ENCODE assay signal across 1 cellular context in genomic region chr12:86143162-86143561, GRCh38.
TF ChIP-seq lines count a peak whose summit lies in the region.

No MANE protein-coding gene starts in this region.

TF ChIP-seq in GM23338, 12 proteins besides CTCF, POLR2A, EP300 and RAD21 (continued from another document):
- TF ChIP-seq, protein P1, sequence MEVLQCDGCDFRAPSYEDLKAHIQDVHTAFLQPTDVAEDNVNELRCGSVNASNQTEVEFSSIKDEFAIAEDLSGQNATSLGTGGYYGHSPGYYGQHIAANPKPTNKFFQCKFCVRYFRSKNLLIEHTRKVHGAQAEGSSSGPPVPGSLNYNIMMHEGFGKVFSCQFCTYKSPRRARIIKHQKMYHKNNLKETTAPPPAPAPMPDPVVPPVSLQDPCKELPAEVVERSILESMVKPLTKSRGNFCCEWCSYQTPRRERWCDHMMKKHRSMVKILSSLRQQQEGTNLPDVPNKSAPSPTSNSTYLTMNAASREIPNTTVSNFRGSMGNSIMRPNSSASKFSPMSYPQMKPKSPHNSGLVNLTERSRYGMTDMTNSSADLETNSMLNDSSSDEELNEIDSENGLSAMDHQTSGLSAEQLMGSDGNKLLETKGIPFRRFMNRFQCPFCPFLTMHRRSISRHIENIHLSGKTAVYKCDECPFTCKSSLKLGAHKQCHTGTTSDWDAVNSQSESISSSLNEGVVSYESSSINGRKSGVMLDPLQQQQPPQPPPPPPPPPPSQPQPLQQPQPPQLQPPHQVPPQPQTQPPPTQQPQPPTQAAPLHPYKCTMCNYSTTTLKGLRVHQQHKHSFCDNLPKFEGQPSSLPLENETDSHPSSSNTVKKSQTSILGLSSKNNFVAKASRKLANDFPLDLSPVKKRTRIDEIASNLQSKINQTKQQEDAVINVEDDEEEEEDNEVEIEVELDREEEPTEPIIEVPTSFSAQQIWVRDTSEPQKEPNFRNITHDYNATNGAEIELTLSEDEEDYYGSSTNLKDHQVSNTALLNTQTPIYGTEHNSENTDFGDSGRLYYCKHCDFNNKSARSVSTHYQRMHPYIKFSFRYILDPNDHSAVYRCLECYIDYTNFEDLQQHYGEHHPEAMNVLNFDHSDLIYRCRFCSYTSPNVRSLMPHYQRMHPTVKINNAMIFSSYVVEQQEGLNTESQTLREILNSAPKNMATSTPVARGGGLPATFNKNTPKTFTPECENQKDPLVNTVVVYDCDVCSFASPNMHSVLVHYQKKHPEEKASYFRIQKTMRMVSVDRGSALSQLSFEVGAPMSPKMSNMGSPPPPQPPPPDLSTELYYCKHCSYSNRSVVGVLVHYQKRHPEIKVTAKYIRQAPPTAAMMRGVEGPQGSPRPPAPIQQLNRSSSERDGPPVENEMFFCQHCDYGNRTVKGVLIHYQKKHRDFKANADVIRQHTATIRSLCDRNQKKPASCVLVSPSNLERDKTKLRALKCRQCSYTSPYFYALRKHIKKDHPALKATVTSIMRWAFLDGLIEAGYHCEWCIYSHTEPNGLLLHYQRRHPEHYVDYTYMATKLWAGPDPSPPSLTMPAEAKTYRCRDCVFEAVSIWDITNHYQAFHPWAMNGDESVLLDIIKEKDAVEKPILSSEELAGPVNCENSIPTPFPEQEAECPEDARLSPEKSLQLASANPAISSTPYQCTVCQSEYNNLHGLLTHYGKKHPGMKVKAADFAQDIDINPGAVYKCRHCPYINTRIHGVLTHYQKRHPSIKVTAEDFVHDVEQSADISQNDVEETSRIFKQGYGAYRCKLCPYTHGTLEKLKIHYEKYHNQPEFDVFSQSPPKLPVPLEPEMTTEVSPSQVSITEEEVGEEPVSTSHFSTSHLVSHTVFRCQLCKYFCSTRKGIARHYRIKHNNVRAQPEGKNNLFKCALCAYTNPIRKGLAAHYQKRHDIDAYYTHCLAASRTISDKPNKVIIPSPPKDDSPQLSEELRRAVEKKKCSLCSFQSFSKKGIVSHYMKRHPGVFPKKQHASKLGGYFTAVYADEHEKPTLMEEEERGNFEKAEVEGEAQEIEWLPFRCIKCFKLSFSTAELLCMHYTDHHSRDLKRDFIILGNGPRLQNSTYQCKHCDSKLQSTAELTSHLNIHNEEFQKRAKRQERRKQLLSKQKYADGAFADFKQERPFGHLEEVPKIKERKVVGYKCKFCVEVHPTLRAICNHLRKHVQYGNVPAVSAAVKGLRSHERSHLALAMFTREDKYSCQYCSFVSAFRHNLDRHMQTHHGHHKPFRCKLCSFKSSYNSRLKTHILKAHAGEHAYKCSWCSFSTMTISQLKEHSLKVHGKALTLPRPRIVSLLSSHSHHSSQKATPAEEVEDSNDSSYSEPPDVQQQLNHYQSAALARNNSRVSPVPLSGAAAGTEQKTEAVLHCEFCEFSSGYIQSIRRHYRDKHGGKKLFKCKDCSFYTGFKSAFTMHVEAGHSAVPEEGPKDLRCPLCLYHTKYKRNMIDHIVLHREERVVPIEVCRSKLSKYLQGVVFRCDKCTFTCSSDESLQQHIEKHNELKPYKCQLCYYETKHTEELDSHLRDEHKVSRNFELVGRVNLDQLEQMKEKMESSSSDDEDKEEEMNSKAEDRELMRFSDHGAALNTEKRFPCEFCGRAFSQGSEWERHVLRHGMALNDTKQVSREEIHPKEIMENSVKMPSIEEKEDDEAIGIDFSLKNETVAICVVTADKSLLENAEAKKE (CRISPR knock-in tag; IDR thresholded peaks at IDR 0.05) = no peak
- TF ChIP-seq ETS1 (IDR thresholded peaks at IDR 0.05) = no peak
- no peak for TF ChIP-seq ZNF331 (CRISPR knock-in tag; IDR thresholded peaks at IDR 0.05; ENCODE audit: low read depth)
- TF ChIP-seq ZNF114 (CRISPR knock-in tag; IDR thresholded peaks at IDR 0.05) = no peak
